In genomic region chr2:159615936-159616733, GRCh38 we compare ENCODE assay signal across 8 cellular contexts. TPM values are rescaled to one million over a fixed set of nuclear protein-coding genes. Genes with fewer than 3 reads are reported as not detected.
DNase-seq lines count a peak whose midpoint lies in the region; TF ChIP-seq lines count a peak whose summit lies in the region.

Gene BAZ2B (minus strand): TSS chr2:159616548. CDS start chr2:159478719, 137,829 bp downstream.

- H3K27ac ChIP-seq in OCI-LY1 (ENCODE audit: low read depth, low read length, poor library complexity, severe bottlenecking): no peak within 1 kb of the TSS
- peak within 1 kb of the TSS; percentile 96 for H3K27ac ChIP-seq in adipose tissue (ENCODE audit: low read depth, low read length)
- peak within 1 kb of the TSS; percentile 99 for H3K27ac ChIP-seq in neural progenitor cell
- H3K27ac ChIP-seq in uterus: peak within 1 kb of the TSS; percentile 95 to 99

- H3F3A ChIP-seq in OCI-LY1 (ENCODE audit: insufficient read depth, low read length): no peaks in the 10 kb centered on the region
- H3F3A ChIP-seq in neural progenitor cell (ENCODE audit: low read depth): peaks cover 41% of the 10 kb centered on the region

- H3K79me2 ChIP-seq in OCI-LY1 (ENCODE audit: insufficient read depth, low read length): no peaks in the 10 kb centered on the region
- peaks cover 74% of the 10 kb centered on the region for H3K79me2 ChIP-seq in neural progenitor cell (ENCODE audit: low read depth)

- H3K4me1 ChIP-seq in OCI-LY1 (ENCODE audit: insufficient read depth, low read length, severe bottlenecking): peaks cover 12% of the 10 kb centered on the region
- peaks cover 41% of the 10 kb centered on the region for H3K4me1 ChIP-seq in neural progenitor cell
- H3K4me1 ChIP-seq in uterus: no peaks in the 10 kb centered on the region

- H3K9me2 ChIP-seq in OCI-LY1 (ENCODE audit: low read depth, low read length): no peaks in the 10 kb centered on the region

- H3K9ac ChIP-seq in OCI-LY1 (ENCODE audit: low read length) (peak within 1 kb of the TSS; percentile 54; the same call in 1 of the 2 replicates), neural progenitor cell (peak within 1 kb of the TSS; percentile 92)

- H3K36me3 ChIP-seq in OCI-LY1 (ENCODE audit: insufficient read depth, low read length) (no peaks in the 10 kb centered on the region), neural progenitor cell (no peaks in the 10 kb centered on the region), uterus (no peaks in the 10 kb centered on the region)

- H3K4me3 Mint-ChIP-seq in glutamatergic neuron (ENCODE audit: unreplicated experiment): peak within 1 kb of the TSS; percentile 98
- peak within 1 kb of the TSS; percentile 93 for H3K4me3 Mint-ChIP-seq in neural progenitor cell

- H3K36me3 Mint-ChIP-seq in glutamatergic neuron (ENCODE audit: unreplicated experiment): peaks cover 10% of the 10 kb centered on the region
- no peaks in the 10 kb centered on the region for H3K36me3 Mint-ChIP-seq in neural progenitor cell

- TF ChIP-seq CTCF in GM20000 (IDR thresholded peaks at IDR 0.05; ENCODE audit: extremely low read depth, missing control alignments): no peak
- no peak for TF ChIP-seq CTCF in OCI-LY1 (IDR thresholded peaks at IDR 0.05; ENCODE audit: low read length)
- TF ChIP-seq CTCF in glutamatergic neuron (IDR thresholded peaks at IDR 0.05; ENCODE audit: partially characterized antibody, unreplicated experiment): no peak
- TF ChIP-seq CTCF in neural progenitor cell (IDR thresholded peaks at IDR 0.05): no peak
- no peak for TF ChIP-seq CTCF in uterus (IDR thresholded peaks at IDR 0.05)

- H3K4me1 Mint-ChIP-seq in glutamatergic neuron (ENCODE audit: low read depth, unreplicated experiment) (peaks cover 13% of the 10 kb centered on the region), neural progenitor cell (peaks cover 28% of the 10 kb centered on the region)

- DNase-seq in DMS153 treated with DMSO at 0.1 percent for 48 hours (lab: John Stamatoyannopoulos, UW; ENCODE audit: unreplicated experiment) (peak; percentile 70), GM20000 (ENCODE audit: low spot score) (peak; percentile 63), HK-2 (ENCODE audit: unreplicated experiment) (peak; percentile 62), glutamatergic neuron (peak; percentile 64), neural progenitor cell (ENCODE audit: low spot score) (peak; percentile 73), uterus (peak in 1 of 2 donors; percentile 56)

- peak within 1 kb of the TSS; percentile 82 for H3K4me2 ChIP-seq in OCI-LY1 (ENCODE audit: low read length)
- peak within 1 kb of the TSS; percentile 92 for H3K4me2 ChIP-seq in neural progenitor cell

- H3K9me3 ChIP-seq in OCI-LY1 (ENCODE audit: low read length) (no peaks in the 10 kb centered on the region), neural progenitor cell (ENCODE audit: low read depth) (no peaks in the 10 kb centered on the region), uterus (no peaks in the 10 kb centered on the region)

- H3K9me3 Mint-ChIP-seq in glutamatergic neuron (ENCODE audit: unreplicated experiment): peaks cover 25% of the 10 kb centered on the region
- no peaks in the 10 kb centered on the region for H3K9me3 Mint-ChIP-seq in neural progenitor cell

- intact Hi-C loops in uterus (cut with DNase I; ENCODE audit: low total_unique reads): no loop called here

- peak; percentile 48 to 68 for TF ChIP-seq POLR2A in uterus (IDR thresholded peaks at IDR 0.05)

- 0 to 1% (median 1%) methylated on average over 34 to 35 of the region's 35 CpGs for WGBS in adipose tissue, 3 donors

- H4K20me1 ChIP-seq in OCI-LY1 (ENCODE audit: insufficient read depth, low read length) (no peaks in the 10 kb centered on the region), neural progenitor cell (ENCODE audit: low read depth) (peaks cover 15% of the 10 kb centered on the region)

- H2AFZ ChIP-seq in OCI-LY1 (ENCODE audit: low read length) (no peak within 1 kb of the TSS), neural progenitor cell (replicated peaks) (no peak within 1 kb of the TSS)

- H3K27ac Mint-ChIP-seq in glutamatergic neuron (ENCODE audit: unreplicated experiment) (peak within 1 kb of the TSS; percentile 99), neural progenitor cell (peak within 1 kb of the TSS; percentile 99)

- H3K27me3 ChIP-seq in OCI-LY1 (ENCODE audit: insufficient read depth, low read length): no peaks in the 10 kb centered on the region
- no peaks in the 10 kb centered on the region for H3K27me3 ChIP-seq in neural progenitor cell
- H3K27me3 ChIP-seq in uterus: no peaks in the 10 kb centered on the region

- H3K27me3 Mint-ChIP-seq in glutamatergic neuron (ENCODE audit: unreplicated experiment): peaks cover 21% of the 10 kb centered on the region
- no peaks in the 10 kb centered on the region for H3K27me3 Mint-ChIP-seq in neural progenitor cell (ENCODE audit: insufficient read depth, low read depth)

- H3K4me3 ChIP-seq in OCI-LY1 (ENCODE audit: low read depth, low read length, poor library complexity, severe bottlenecking): peak within 1 kb of the TSS; percentile 66
- H3K4me3 ChIP-seq in neural progenitor cell: peak within 1 kb of the TSS; percentile 79
- peak within 1 kb of the TSS; percentile 56 to 88 for H3K4me3 ChIP-seq in uterus

RNA-seq across cellular contexts. Expression of gene BAZ2B, which starts in this region (rescaled TPM):
- 10 to 100 TPM; 10.6 to 21.9 (median 16.3) TPM for polyA plus RNA-seq in adipose tissue
- 226 TPM for total RNA-seq in glutamatergic neuron (ENCODE audit: unreplicated experiment)
- 57.3 and 101 TPM in 2 replicates for total RNA-seq in neural progenitor cell (ENCODE audit: low replicate concordance)
- 100 to 1,000 TPM in 3 of 4 donors, 10 to 100 TPM in 1; 94.5 to 237 (median 145) TPM for total RNA-seq in uterus
